21 cellular contexts compared by ENCODE assay signal in the genomic region with DNA sequence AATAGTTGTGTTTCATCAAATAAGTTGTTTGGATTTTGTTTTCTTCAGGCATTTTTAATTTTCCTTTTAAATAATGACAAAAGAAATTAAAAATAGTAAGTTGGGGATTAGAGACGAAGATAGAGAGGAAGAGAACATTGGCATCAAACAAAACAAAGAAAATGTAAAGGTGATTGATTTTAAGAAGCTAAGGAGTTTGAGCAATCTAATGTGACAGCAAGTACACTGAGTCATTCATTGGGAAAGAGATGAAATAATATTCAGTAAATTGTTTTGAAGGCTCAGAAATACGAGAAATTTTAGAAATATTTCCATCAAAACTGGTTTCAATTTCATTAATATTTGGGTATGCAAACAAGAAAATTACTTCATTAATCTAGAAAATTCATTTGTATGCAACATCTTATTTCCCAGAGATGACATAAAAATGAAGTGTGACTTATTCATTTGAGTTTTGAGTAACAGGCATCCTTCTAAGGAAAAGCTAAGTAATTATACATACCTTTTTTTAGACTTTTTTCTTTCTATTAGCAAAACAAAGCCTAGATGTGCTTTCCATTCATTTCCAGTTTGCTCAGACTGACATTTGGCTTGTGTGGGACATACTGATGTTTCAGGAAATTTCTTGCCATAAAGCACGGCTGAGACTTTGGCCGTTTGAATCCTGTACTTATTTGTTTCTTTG.
DNase-seq lines count a peak whose midpoint lies in the region; ATAC-seq and TF ChIP-seq lines count a peak whose summit lies in the region.
"Had no signal": no experiment of that assay in that cellular context is flagged by ENCODE, and none has a peak within 500 bp of the region (broad histone marks: within the 10 kb centered on the region; RNA-seq: fewer than 3 reads in every experiment).

No MANE protein-coding gene starts in this region.

- no peak for TF ChIP-seq CTCF in GM23338 (conservative IDR thresholded peaks at IDR 0.05; ENCODE audit: low read depth in 2 of 2)
- no peak for TF ChIP-seq CTCF in neural progenitor cell (IDR thresholded peaks at IDR 0.05)
- no peak for TF ChIP-seq CTCF in tibial nerve (IDR thresholded peaks at IDR 0.05)

- H3K4me3 ChIP-seq in GM23338 = no peak overlapping the region
- no peak overlapping the region for H3K4me3 ChIP-seq in adipocyte (ENCODE audit: low read length)
- H3K4me3 ChIP-seq in neural progenitor cell = no peak overlapping the region
- H3K4me3 ChIP-seq in tibial nerve = no peak overlapping the region

- no peak for TF ChIP-seq EP300 in tibial nerve (IDR thresholded peaks at IDR 0.05)

- H3K9me3 ChIP-seq in adipocyte (ENCODE audit: control insufficient read depth, low read length) (peaks cover under 1% of the 10 kb centered on the region), neural progenitor cell (ENCODE audit: low read depth) (no peaks in the 10 kb centered on the region), tibial nerve (no peaks in the 10 kb centered on the region)

- peaks cover 25% of the 10 kb centered on the region for H3K4me1 Mint-ChIP-seq in activated T-cell treated with anti-CD3 and anti-CD28 coated beads, Interleukin-2, amount 50 U/mL, for 24 hours (ENCODE audit: low read depth)
- peaks cover 42% of the 10 kb centered on the region for H3K4me1 Mint-ChIP-seq in GM23338
- H3K4me1 Mint-ChIP-seq in neural progenitor cell = peaks cover 13% of the 10 kb centered on the region

- H3K27ac ChIP-seq in GM23338 (ENCODE audit: low read depth) (peak overlapping the region; percentile 0; the same call in 1 of the 2 replicates), neural progenitor cell (no peak overlapping the region), tibial nerve (no peak overlapping the region)
- H3K27ac ChIP-seq: C4-2B had no signal

- H2AFZ ChIP-seq in GM23338 = no peak overlapping the region
- no peak overlapping the region for H2AFZ ChIP-seq in neural progenitor cell (replicated peaks)

- H3K79me2 ChIP-seq in GM23338 (replicated peaks; ENCODE audit: insufficient read depth) (peaks cover 17% of the 10 kb centered on the region), neural progenitor cell (ENCODE audit: low read depth) (no peaks in the 10 kb centered on the region)

- 70 to 78% methylated on average over 4 of the region's 4 CpGs for WGBS in tibial nerve, 2 donors

- H3K9ac ChIP-seq in adipocyte (ENCODE audit: low read length) = no peak overlapping the region
- no peak overlapping the region for H3K9ac ChIP-seq in neural progenitor cell

- no peaks in the 10 kb centered on the region for H3K9me2 ChIP-seq in GM23338 (ENCODE audit: insufficient read depth)

- H3K27me3 Mint-ChIP-seq in activated T-cell treated with anti-CD3 and anti-CD28 coated beads, Interleukin-2, amount 50 U/mL, for 24 hours = no peaks in the 10 kb centered on the region
- H3K27me3 Mint-ChIP-seq in GM23338 (ENCODE audit: insufficient read depth, low read depth, poor library complexity) (no peaks in the 10 kb centered on the region), neural progenitor cell (ENCODE audit: insufficient read depth, low read depth) (no peaks in the 10 kb centered on the region)
- H3K27me3 Mint-ChIP-seq: CD8-positive, alpha-beta memory T cell had no signal

- H3K27me3 ChIP-seq in GM23338 (ENCODE audit: insufficient read depth) (no peaks in the 10 kb centered on the region), adipocyte (replicated peaks; ENCODE audit: control insufficient read depth, insufficient read depth, low read length) (no peaks in the 10 kb centered on the region), neural progenitor cell (no peaks in the 10 kb centered on the region), tibial nerve (no peaks in the 10 kb centered on the region)

- no peaks in the 10 kb centered on the region for H3F3A ChIP-seq in GM23338 (replicated peaks; ENCODE audit: low read depth)
- H3F3A ChIP-seq in neural progenitor cell (ENCODE audit: low read depth) = no peaks in the 10 kb centered on the region

- ATAC-seq in GM23338 (no peak), HG03469 (IDR thresholded peaks at IDR 0.05; ENCODE audit: unreplicated experiment) (no peak)
- ATAC-seq: Panc1, SK-N-SH treated with all-trans-retinoic acid at 6 μM for 48 hours had no signal

- no peaks in the 10 kb centered on the region for H3K9me3 Mint-ChIP-seq in activated T-cell treated with anti-CD3 and anti-CD28 coated beads, Interleukin-2, amount 50 U/mL, for 24 hours
- no peaks in the 10 kb centered on the region for H3K9me3 Mint-ChIP-seq in GM23338
- no peaks in the 10 kb centered on the region for H3K9me3 Mint-ChIP-seq in neural progenitor cell
- H3K9me3 Mint-ChIP-seq: CD8-positive, alpha-beta memory T cell had no signal

- no peaks in the 10 kb centered on the region for H3K36me3 Mint-ChIP-seq in activated T-cell treated with anti-CD3 and anti-CD28 coated beads, Interleukin-2, amount 50 U/mL, for 24 hours (ENCODE audit: low read depth)
- H3K36me3 Mint-ChIP-seq in GM23338 (ENCODE audit: low read depth) (no peaks in the 10 kb centered on the region), neural progenitor cell (no peaks in the 10 kb centered on the region)
- H3K36me3 Mint-ChIP-seq: CD8-positive, alpha-beta memory T cell had no signal

- H3K4me3 Mint-ChIP-seq in activated T-cell treated with anti-CD3 and anti-CD28 coated beads, Interleukin-2, amount 50 U/mL, for 24 hours = no peak overlapping the region
- H3K4me3 Mint-ChIP-seq in GM23338 (peak overlapping the region; percentile 34), neural progenitor cell (no peak overlapping the region)
- H3K4me3 Mint-ChIP-seq: CD8-positive, alpha-beta memory T cell had no signal

- no peak for TF ChIP-seq POLR2A in tibial nerve (IDR thresholded peaks at IDR 0.05)

- no peak for DNase-seq in activated T-cell treated with anti-CD3 and anti-CD28 coated beads, Interleukin-2, amount 50 U/mL, for 24 hours
- DNase-seq in activated T-cell treated with anti-CD3 and anti-CD28 coated beads, Interleukin-2, amount 50 U/mL, for 48 hours = no peak
- DNase-seq in GM23338 (ENCODE audit: low spot score) (no peak), adipocyte (ENCODE audit: low read depth) (peak; percentile 27), neural progenitor cell (ENCODE audit: low spot score) (no peak), tibial nerve (ENCODE audit: low spot score in 2 of 2) (no peak)
- DNase-seq: CD8-positive, alpha-beta memory T cell; GDM1; H7; KG1; NCI-H1092; NCI-H1436; NCI-H187 treated with DMSO at 0.1 percent for 48 hours; NCI-H226; NCI-H524; NCI-H774; NK-92 treated with Interleukin-12 subunit alpha and Interleukin-12 subunit beta, amount 100 ng/mL, for 24 hours had no signal

- H3K4me2 ChIP-seq in GM23338 (peak overlapping the region; percentile 55), neural progenitor cell (no peak overlapping the region)

- H4K20me1 ChIP-seq in GM23338 (replicated peaks; ENCODE audit: insufficient read depth) (no peaks in the 10 kb centered on the region), neural progenitor cell (ENCODE audit: low read depth) (peaks cover 2% of the 10 kb centered on the region)

- H3K27ac Mint-ChIP-seq in activated T-cell treated with anti-CD3 and anti-CD28 coated beads, Interleukin-2, amount 50 U/mL, for 24 hours = peak overlapping the region; percentile 60
- H3K27ac Mint-ChIP-seq in GM23338 = peak overlapping the region; percentile 91
- H3K27ac Mint-ChIP-seq in neural progenitor cell = peak overlapping the region; percentile 7

- H3K4me1 ChIP-seq in GM23338 (ENCODE audit: insufficient read depth) (peaks cover 52% of the 10 kb centered on the region), adipocyte (ENCODE audit: control insufficient read depth, insufficient read depth, low read length) (peaks cover 13% of the 10 kb centered on the region), neural progenitor cell (peaks cover 15% of the 10 kb centered on the region), tibial nerve (no peaks in the 10 kb centered on the region)

- H3K36me3 ChIP-seq in GM23338 (ENCODE audit: insufficient read depth) (no peaks in the 10 kb centered on the region), adipocyte (ENCODE audit: control insufficient read depth, insufficient read depth, low read length, severe bottlenecking) (no peaks in the 10 kb centered on the region), neural progenitor cell (no peaks in the 10 kb centered on the region), tibial nerve (no peaks in the 10 kb centered on the region)

TF ChIP-seq in GM23338, 12 proteins besides CTCF, POLR2A, EP300 and RAD21 (continues in another document):
- TF ChIP-seq ZNF114 (CRISPR knock-in tag; IDR thresholded peaks at IDR 0.05) (no peak), EZH2 (IDR thresholded peaks at IDR 0.05; ENCODE audit: low read depth, unreplicated experiment) (no peak), POLR2AphosphoS5 (IDR thresholded peaks at IDR 0.05; ENCODE audit: low read depth) (no peak), JUNB (IDR thresholded peaks at IDR 0.05; ENCODE audit: unreplicated experiment) (no peak), ZNF331 (CRISPR knock-in tag; IDR thresholded peaks at IDR 0.05; ENCODE audit: low read depth) (no peak), NANOG (IDR thresholded peaks at IDR 0.05; ENCODE audit: borderline replicate concordance) (no peak)

Comparison
In these comparisons a context has a peak if more than half of its experiments do, and no peak if none do; other contexts are left out.
1. H3K27ac Mint-ChIP-seq: peak in every context shown above with its lines; median percentile 91 in GM23338; 60 in activated T-cell treated with anti-CD3 and anti-CD28 coated beads, Interleukin-2, amount 50 U/mL, for 24 hours; 7 in neural progenitor cell.